In the genomic region with DNA sequence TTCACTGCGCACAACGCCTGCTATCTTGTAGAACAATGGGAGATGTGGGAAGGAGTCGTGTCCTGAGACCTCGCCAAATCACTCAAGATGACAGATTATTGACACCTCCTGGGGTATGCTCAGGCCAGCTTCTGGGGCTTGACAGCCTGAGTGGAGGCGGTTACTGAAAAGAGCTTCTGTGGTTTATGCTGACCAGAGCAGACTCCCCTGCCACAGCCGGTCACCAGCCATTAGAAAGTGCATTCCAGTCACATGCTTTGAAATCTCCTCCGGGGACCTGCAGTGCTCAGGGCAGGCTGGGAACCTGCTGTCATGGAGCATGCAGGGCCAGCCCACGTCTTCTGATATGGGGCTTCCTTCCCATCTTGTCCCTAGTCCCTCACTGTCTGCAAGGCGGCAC, we compare ENCODE assay signal across 22 cellular contexts.
"Had no signal": no experiment of that assay in that cellular context is flagged by ENCODE, and none has a peak within 500 bp of the region (broad histone marks: within the 10 kb centered on the region; RNA-seq: fewer than 3 reads in every experiment).

No MANE protein-coding gene starts in this region.

- ATAC-seq: esophagus mucosa; heart right ventricle; lower lobe of right lung; natural killer cell treated with Interleukin-12 subunit alpha and Interleukin-12 subunit beta and Interleukin-15 and Interleukin-18, amount 100 ng/mL, for 72 hours; psoas muscle; right lobe of liver had no signal

- DNase-seq: cortex of kidney; dorsolateral prefrontal cortex; effector CD8-positive, alpha-beta T cell; heart right ventricle; kidney; left cardiac atrium; left ventricle myocardium inferior; lower lobe of right lung; occipital lobe; psoas muscle; retina; right lobe of liver; spleen; stimulated activated CD4-positive, alpha-beta T cell treated with anti-CD3 and anti-CD28 coated beads, Interleukin-15, amount 100 ng/mL, for 24 hours; stimulated activated CD4-positive, alpha-beta T cell treated with anti-CD3 and anti-CD28 coated beads, Interleukin-1b, Interleukin-23, amount 100 ng/mL, for 48 hours; stimulated activated CD4-positive, alpha-beta T cell treated with anti-CD3 and anti-CD28 coated beads, Interleukin-4, amount 100 ng/mL, for 24 hours; stimulated activated naive CD4-positive, alpha-beta T cell; trophoblast cell had no signal

- H3K4me1 ChIP-seq: lower lobe of right lung, right lobe of liver, spleen had no signal

- H3K4me3 ChIP-seq: dorsolateral prefrontal cortex, heart right ventricle, left ventricle myocardium inferior, lower lobe of right lung, psoas muscle, right lobe of liver, spleen had no signal

- H3K27me3 ChIP-seq: dorsolateral prefrontal cortex, heart right ventricle, right lobe of liver had no signal

- H3K4me1 Mint-ChIP-seq: memory B cell had no signal

- H3K36me3 Mint-ChIP-seq: memory B cell; mesothelial cell of epicardium; natural killer cell treated with Interleukin-12 subunit alpha and Interleukin-12 subunit beta and Interleukin-15 and Interleukin-18, amount 100 ng/mL, for 72 hours had no signal

- H3K4me3 Mint-ChIP-seq: memory B cell; mesothelial cell of epicardium; natural killer cell treated with Interleukin-12 subunit alpha and Interleukin-12 subunit beta and Interleukin-15 and Interleukin-18, amount 100 ng/mL, for 72 hours had no signal

- H3K9me3 ChIP-seq: heart right ventricle, left ventricle myocardium inferior, lower lobe of right lung, psoas muscle, right lobe of liver, spleen had no signal

- H3K27ac ChIP-seq: heart right ventricle, left ventricle myocardium inferior, lower lobe of right lung, psoas muscle, right lobe of liver, spleen had no signal

- H3K27ac Mint-ChIP-seq: memory B cell; mesothelial cell of epicardium; natural killer cell treated with Interleukin-12 subunit alpha and Interleukin-12 subunit beta and Interleukin-15 and Interleukin-18, amount 100 ng/mL, for 72 hours had no signal

- H3K36me3 ChIP-seq: lower lobe of right lung, right lobe of liver, spleen had no signal

- H3K9me3 Mint-ChIP-seq: memory B cell; mesothelial cell of epicardium; natural killer cell treated with Interleukin-12 subunit alpha and Interleukin-12 subunit beta and Interleukin-15 and Interleukin-18, amount 100 ng/mL, for 72 hours had no signal
